ENCODE assay signal across 28 cellular contexts in the genomic region with DNA sequence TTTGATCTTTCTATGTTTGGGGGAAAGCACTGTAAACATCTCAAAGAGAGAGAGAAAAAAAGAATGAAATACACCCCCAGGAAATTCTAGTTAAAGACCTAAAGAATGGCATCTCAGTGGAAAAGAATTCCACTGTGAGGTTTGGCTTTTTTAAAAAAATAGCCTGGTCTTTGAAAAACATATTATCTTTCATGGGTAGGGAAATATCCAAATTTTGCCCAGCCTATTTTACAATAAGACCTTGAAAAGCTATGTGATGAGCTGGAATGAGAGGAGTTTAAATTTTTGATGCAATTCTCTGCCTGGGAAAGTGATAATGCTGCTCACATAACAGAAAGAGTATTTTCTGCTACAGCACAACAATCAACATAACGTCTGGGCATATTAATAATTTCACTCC.
"Had no signal": no experiment of that assay in that cellular context is flagged by ENCODE, and none has a peak within 500 bp of the region (broad histone marks: within the 10 kb centered on the region; RNA-seq: fewer than 3 reads in every experiment).

No MANE protein-coding gene starts in this region.

- H3K36me3 ChIP-seq: adrenal gland, left lung, neutrophil, ovary, tibial nerve had no signal

- H3K4me1 Mint-ChIP-seq: naive B cell had no signal

- H3K9me3 Mint-ChIP-seq: activated T-cell treated with anti-CD3 and anti-CD28 coated beads, Interleukin-2, amount 50 U/mL, for 72 hours; dendritic cell treated with granulocyte-macrophage colony-stimulating factor and Interleukin-4, amounts not matched to agents 40 ng/mL and 50 ng/mL, for 4 days; endodermal cell; nephron progenitor cell; T-helper 1 cell treated with Interleukin-12 subunit alpha and Interleukin-12 subunit beta and Interleukin-4 antibody, amounts not matched to agents 30 μg/mL and 1 μg/mL, for 36 hours had no signal

- H3K36me3 Mint-ChIP-seq: activated naive CD8-positive, alpha-beta T cell; brain; naive B cell had no signal

- DNase-seq: activated CD4-positive, alpha-beta T cell treated with anti-CD3 and anti-CD28 coated beads for 4 hours; activated CD4-positive, alpha-beta T cell treated with anti-CD3 and anti-CD28 coated beads, Interleukin-2, amount 50 U/mL, for 4 hours; activated naive CD4-positive, alpha-beta T cell treated with Interleukin-2 at 50 U/mL for 16 hours; activated T-cell treated with anti-CD3 and anti-CD28 coated beads for 4 hours; activated T-cell treated with anti-CD3 and anti-CD28 coated beads, Interleukin-2, amount 50 U/mL, for 72 hours; adrenal gland; aorta; caudate nucleus; endodermal cell; foreskin fibroblast; kidney glomerular epithelial cell; left lung; naive B cell; nephron progenitor cell; ovary; stimulated activated CD4-positive, alpha-beta T cell treated with anti-CD3 and anti-CD28 coated beads, Interleukin-2, amount 100 ng/mL, for 48 hours; stimulated activated naive CD4-positive, alpha-beta T cell treated with Interleukin-2 at 50 U/mL for 16 hours; T-helper 9 cell had no signal

- H3K27ac Mint-ChIP-seq: activated naive CD8-positive, alpha-beta T cell; activated T-cell treated with anti-CD3 and anti-CD28 coated beads, Interleukin-2, amount 50 U/mL, for 72 hours; dendritic cell treated with granulocyte-macrophage colony-stimulating factor and Interleukin-4, amounts not matched to agents 40 ng/mL and 50 ng/mL, for 4 days; endodermal cell; naive B cell; nephron progenitor cell; progenitor cell of endocrine pancreas; T-helper 1 cell treated with Interleukin-12 subunit alpha and Interleukin-12 subunit beta and Interleukin-4 antibody, amounts not matched to agents 30 μg/mL and 1 μg/mL, for 36 hours had no signal

- ATAC-seq: activated T-cell treated with anti-CD3 and anti-CD28 coated beads, Interleukin-2, amount 50 U/mL, for 72 hours; esophagus mucosa; left lung had no signal

- H3K4me3 ChIP-seq: adrenal gland, left lung, lung, ovary, tibial nerve had no signal

- H3K27ac ChIP-seq: adrenal gland, left lung, neutrophil, ovary, VCaP had no signal

- H3K27me3 ChIP-seq: adrenal gland, left lung, neutrophil, ovary, tibial nerve had no signal

- H3K4me3 Mint-ChIP-seq: activated naive CD8-positive, alpha-beta T cell; activated T-cell treated with anti-CD3 and anti-CD28 coated beads, Interleukin-2, amount 50 U/mL, for 72 hours; brain; dendritic cell treated with granulocyte-macrophage colony-stimulating factor and Interleukin-4, amounts not matched to agents 40 ng/mL and 50 ng/mL, for 4 days; endodermal cell; naive B cell; nephron progenitor cell; T-helper 1 cell treated with Interleukin-12 subunit alpha and Interleukin-12 subunit beta and Interleukin-4 antibody, amounts not matched to agents 30 μg/mL and 1 μg/mL, for 36 hours had no signal

- H3K27me3 Mint-ChIP-seq: activated naive CD8-positive, alpha-beta T cell; dendritic cell treated with granulocyte-macrophage colony-stimulating factor and Interleukin-4, amounts not matched to agents 40 ng/mL and 50 ng/mL, for 4 days; naive B cell; progenitor cell of endocrine pancreas had no signal

- H3K9me3 ChIP-seq: adrenal gland, left lung, neutrophil, ovary, tibial nerve had no signal

- H3K4me1 ChIP-seq: adrenal gland, left lung had no signal
